Comparison of ENCODE assay signal across 17 cellular contexts in genomic region chr14:54681819-54682261, GRCh38.
DNase-seq lines count a peak whose midpoint lies in the region; FAIRE-seq and TF ChIP-seq lines count a peak whose summit lies in the region.
"Had no signal": no experiment of that assay in that cellular context is flagged by ENCODE, and none has a peak within 500 bp of the region (broad histone marks: within the 10 kb centered on the region; RNA-seq: fewer than 3 reads in every experiment).

No MANE protein-coding gene starts in this region.

- no peak overlapping the region for H4K8ac ChIP-seq in H1 (ENCODE audit: extremely low read depth, insufficient read depth, low read length)

- no peak overlapping the region for H2BK120ac ChIP-seq in H1 (replicated peaks; ENCODE audit: low read depth, low read length)

- H2BK20ac ChIP-seq in H1 (ENCODE audit: low read length) = 0 out of 2 replicates have a peak overlapping the region, but pooled peaks have one; percentile 62

- no peak overlapping the region for H3K14ac ChIP-seq in H1 (ENCODE audit: insufficient read length)

- peak overlapping the region; percentile 68 for H2AK5ac ChIP-seq in H1 (ENCODE audit: low read depth, low read length)

- no peak overlapping the region for H3K18ac ChIP-seq in H1 (ENCODE audit: extremely low read depth, low read length)

- H3K23me2 ChIP-seq in H1 (ENCODE audit: low read depth, low read length) = no peaks in the 10 kb centered on the region; the same call in 1 of the 2 replicates

- H3K4me3 ChIP-seq in HFF-Myc (replicated peaks; ENCODE audit: low read depth, low read length) (no peak overlapping the region), H1 (ENCODE audit: extremely low read depth in 1 of 4, insufficient read depth in 2 of 4, low read depth in 3 of 4, low read length in 4 of 4) (no peak overlapping the region), skeletal muscle tissue (ENCODE audit: low read length in 3 of 3) (no peak overlapping the region)
- H3K4me3 ChIP-seq: lung, right lobe of liver, upper lobe of right lung had no signal

- no peak overlapping the region for H2BK5ac ChIP-seq in H1 (ENCODE audit: low read depth, low read length)

- H4K20me1 ChIP-seq in H1 (replicated peaks in 1 of 2; ENCODE audit: control insufficient read depth in 1 of 2, insufficient read depth in 2 of 2, low read length in 2 of 2) = no peaks in the 10 kb centered on the region

- FAIRE-seq in H1 (lab: Jason Lieb, UNC) = no peak
- FAIRE-seq: G401.6 had no signal

- no peak overlapping the region for H3K56ac ChIP-seq in H1 (replicated peaks; ENCODE audit: insufficient read length, low read depth, low read length)

- 85% methylated on average over 4 of the region's 4 CpGs; no CpG with 5 or more reads in 1 of the 2 experiments for WGBS in H1 (ENCODE audit: extremely low coverage in 1 of 2, insufficient coverage in 1 of 2, insufficient read length in 1 of 2, insufficient replicate concordance in 2 of 2, low coverage in 1 of 2, low lambda C conversion rate in 2 of 2, missing lambda C conversion rate in 1 of 2), 2 experiments

- peak overlapping the region; percentile 56; the same call in 1 of the 2 replicates for H2BK12ac ChIP-seq in H1 (ENCODE audit: low read depth, low read length)

- no peaks in the 10 kb centered on the region for H3K36me3 ChIP-seq in H1 (ENCODE audit: control insufficient read depth in 2 of 4, insufficient read depth in 4 of 4, low read length in 3 of 4)
- no peaks in the 10 kb centered on the region for H3K36me3 ChIP-seq in skeletal muscle tissue (ENCODE audit: control insufficient read depth in 3 of 3, insufficient read depth in 3 of 3, low read length in 3 of 3)
- H3K36me3 ChIP-seq: right lobe of liver, upper lobe of right lung had no signal

- H3K9me3 ChIP-seq in H1 (ENCODE audit: insufficient read depth in 2 of 2, low read depth in 1 of 2, low read length in 1 of 2) (no peaks in the 10 kb centered on the region), skeletal muscle tissue (ENCODE audit: control insufficient read depth in 3 of 3, low read length in 3 of 3) (no peaks in the 10 kb centered on the region)
- H3K9me3 ChIP-seq: right lobe of liver, upper lobe of right lung had no signal

- peaks cover 0 to 10% of the 10 kb centered on the region in 2 experiments; a peak in 2 of 4 replicates for H3K79me2 ChIP-seq in H1 (ENCODE audit: control insufficient read depth in 1 of 2, insufficient read depth in 2 of 2, low read length in 2 of 2)

- no peak overlapping the region for H3K23ac ChIP-seq in H1 (ENCODE audit: insufficient read length)

- POLR2A ChIA-PET in H1 (lab: Charles Lee; ENCODE audit: partially characterized antibody) = interaction anchor here (0.8 to 1.5 kb wide), 2 partner anchors 114 to 116 kb away, joined by 3 to 4 read pairs; no protein-coding TSS in a partner anchor

- H3K4me1 ChIP-seq in H1 (replicated peaks in 1 of 4; ENCODE audit: control insufficient read depth in 3 of 4, insufficient read depth in 4 of 4, low read length in 3 of 4) (peaks cover 9 to 23% (median 16%) of the 10 kb centered on the region in 4 experiments), skeletal muscle tissue (ENCODE audit: control insufficient read depth in 3 of 3, insufficient read depth in 3 of 3, low read length in 3 of 3) (peaks cover 51 to 70% (median 60%) of the 10 kb centered on the region in 3 donors)
- H3K4me1 ChIP-seq: right lobe of liver had no signal

- H3K9ac ChIP-seq in H1 (replicated peaks in 1 of 4; ENCODE audit: extremely low read depth in 1 of 4, low read depth in 3 of 4, low read length in 3 of 4) (no peak overlapping the region), skeletal muscle tissue (ENCODE audit: low read depth in 1 of 3, low read length in 3 of 3) (no peak overlapping the region)
- H3K9ac ChIP-seq: KMS-11 had no signal

- H3K4ac ChIP-seq in H1 (replicated peaks; ENCODE audit: insufficient read length, low read depth, low read length) = no peak overlapping the region

- TF ChIP-seq RAD21 in H1 (IDR thresholded peaks at IDR 0.05 in 1 of 2, conservative IDR thresholded peaks at IDR 0.05 in 1 of 2; ENCODE audit: low read depth in 2 of 2, low read length in 2 of 2) = no peak

- no peak overlapping the region for H3K4me2 ChIP-seq in H1 (ENCODE audit: insufficient read depth in 1 of 2, low read depth in 2 of 2, low read length in 2 of 2)
- H3K4me2 ChIP-seq: KMS-11 had no signal

- no peak overlapping the region for H3K27ac ChIP-seq in H1 (ENCODE audit: low read depth, low read length)
- H3K27ac ChIP-seq in skeletal muscle tissue (ENCODE audit: low read depth, low read length) = peak overlapping the region; percentile 99
- H3K27ac ChIP-seq: KMS-11, right lobe of liver, upper lobe of right lung had no signal

- H3K79me1 ChIP-seq in H1 (ENCODE audit: low read depth, low read length) = peaks cover 2% of the 10 kb centered on the region

- H4K5ac ChIP-seq in H1 (ENCODE audit: insufficient read length, low read depth, low read length) = no peak overlapping the region

- DNase-seq in HFF-Myc (ENCODE audit: extremely low read depth, low read depth) = peak; percentile 29
- peak; percentile 3 for DNase-seq in OCI-M1 (lab: John Stamatoyannopoulos, UW)
- DNase-seq in H1 (ENCODE audit: low read depth in 1 of 2, low spot score in 2 of 2) = no peak
- no peak for DNase-seq in cerebellar cortex (ENCODE audit: low spot score)
- no peak for DNase-seq in activated CD8-positive, alpha-beta memory T cell treated with anti-CD3 and anti-CD28 coated beads for 24 hours
- DNase-seq in NK-92 (lab: John Stamatoyannopoulos, UW; ENCODE audit: unreplicated experiment) = no peak
- DNase-seq: activated CD4-positive, alpha-beta T cell treated with anti-CD3 and anti-CD28 coated beads, Interleukin-2, amount 50 U/mL, for 48 hours; CD4-positive, alpha-beta T cell; NCI-H1694; NCI-H524 treated with DMSO at 0.1 percent for 48 hours; right lobe of liver; stimulated activated CD4-positive, alpha-beta T cell treated with anti-CD3 and anti-CD28 coated beads, Interleukin-4, amount 100 ng/mL, for 1 hour; upper lobe of right lung had no signal

- CTCF ChIA-PET in H1 (lab: Charles Lee; ENCODE audit: partially characterized antibody) = no interaction called here

- no peak for TF ChIP-seq EP300 in H1 (IDR thresholded peaks at IDR 0.05; ENCODE audit: borderline replicate concordance in 1 of 2, low read depth in 2 of 2, low read length in 2 of 2)

- no peak for TF ChIP-seq POLR2A in H1 (IDR thresholded peaks at IDR 0.05; ENCODE audit: control extremely low read depth in 1 of 2, low read depth in 2 of 2, low read length in 2 of 2)

- peak overlapping the region; percentile 13 for H4K91ac ChIP-seq in H1 (replicated peaks; ENCODE audit: insufficient read length, low read length)

- H3K27me3 ChIP-seq in H1 (replicated peaks in 1 of 4; ENCODE audit: control insufficient read depth in 3 of 4, extremely low read depth in 1 of 4, insufficient read depth in 3 of 4, low read length in 3 of 4) (no peaks in the 10 kb centered on the region), skeletal muscle tissue (ENCODE audit: control insufficient read depth in 3 of 3, insufficient read depth in 3 of 3, low read length in 3 of 3) (no peaks in the 10 kb centered on the region)
- H3K27me3 ChIP-seq: right lobe of liver, upper lobe of right lung had no signal

- H2AFZ ChIP-seq in H1 (ENCODE audit: low read length) = no peak overlapping the region

- TF ChIP-seq CTCF in HFF-Myc (IDR thresholded peaks at IDR 0.05; ENCODE audit: low read depth, low read length, missing control alignments) (no peak), H1 (IDR thresholded peaks at IDR 0.05; ENCODE audit: control extremely low read depth in 1 of 3, insufficient read depth in 1 of 3, low read depth in 1 of 3, low read length in 3 of 3) (no peak)

- H2BK15ac ChIP-seq in H1 (ENCODE audit: low read length) = no peak overlapping the region; the same call in 1 of the 2 replicates

TF ChIP-seq in H1, 55 proteins besides CTCF, POLR2A, EP300 and RAD21 (continues in another document):
- TF ChIP-seq JUN (IDR thresholded peaks at IDR 0.05; ENCODE audit: low read depth, low read length) (no peak), TBP (IDR thresholded peaks at IDR 0.05; ENCODE audit: low read depth, low read length) (no peak), RNF2 (IDR thresholded peaks at IDR 0.05; ENCODE audit: borderline replicate concordance, low read depth, low read length, missing control alignments, poor library complexity, severe bottlenecking) (no peak), POU5F1 (IDR thresholded peaks at IDR 0.05; ENCODE audit: low read depth, low read length) (no peak), E2F6 (IDR thresholded peaks at IDR 0.05) (no peak), NANOG (IDR thresholded peaks at IDR 0.05; ENCODE audit: insufficient read depth, low read depth, low read length, poor library complexity, severe bottlenecking) (no peak), CTBP2 (IDR thresholded peaks at IDR 0.05; ENCODE audit: borderline replicate concordance, insufficient read depth, insufficient read length, low read length) (no peak), ASH2L (IDR thresholded peaks at IDR 0.05; ENCODE audit: low read length) (no peak), ZNF274 (IDR thresholded peaks at IDR 0.05; ENCODE audit: borderline replicate concordance, extremely low read depth, low read length) (no peak)
- TF ChIP-seq, protein P1, sequence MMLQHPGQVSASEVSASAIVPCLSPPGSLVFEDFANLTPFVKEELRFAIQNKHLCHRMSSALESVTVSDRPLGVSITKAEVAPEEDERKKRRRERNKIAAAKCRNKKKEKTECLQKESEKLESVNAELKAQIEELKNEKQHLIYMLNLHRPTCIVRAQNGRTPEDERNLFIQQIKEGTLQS (IDR thresholded peaks at IDR 0.05; ENCODE audit: insufficient read depth, low read depth, low read length) = no peak
- TF ChIP-seq, protein P2, sequence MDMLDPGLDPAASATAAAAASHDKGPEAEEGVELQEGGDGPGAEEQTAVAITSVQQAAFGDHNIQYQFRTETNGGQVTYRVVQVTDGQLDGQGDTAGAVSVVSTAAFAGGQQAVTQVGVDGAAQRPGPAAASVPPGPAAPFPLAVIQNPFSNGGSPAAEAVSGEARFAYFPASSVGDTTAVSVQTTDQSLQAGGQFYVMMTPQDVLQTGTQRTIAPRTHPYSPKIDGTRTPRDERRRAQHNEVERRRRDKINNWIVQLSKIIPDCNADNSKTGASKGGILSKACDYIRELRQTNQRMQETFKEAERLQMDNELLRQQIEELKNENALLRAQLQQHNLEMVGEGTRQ (IDR thresholded peaks at IDR 0.05; ENCODE audit: low read length) = no peak

Comparison
In these comparisons a context has a peak if more than half of its experiments do, and no peak if none do; other contexts are left out.
1. DNase-seq: peak in HFF-Myc (single experiment) and OCI-M1 (single experiment); none in H1 (0 of 2), cerebellar cortex (single experiment), activated CD8-positive, alpha-beta memory T cell treated with anti-CD3 and anti-CD28 coated beads for 24 hours (single experiment) and NK-92 (single experiment).